Comparison of ENCODE assay signal across 27 cellular contexts in genomic region chr4:141656031-141656430, GRCh38.
"Had no signal": no experiment of that assay in that cellular context is flagged by ENCODE, and none has a peak within 500 bp of the region (broad histone marks: within the 10 kb centered on the region; RNA-seq: fewer than 3 reads in every experiment).

No MANE protein-coding gene starts in this region.

- DNase-seq: stimulated activated CD4-positive, alpha-beta T cell treated with anti-CD3 and anti-CD28 coated beads, Interleukin-2, amount 100 ng/mL, for 48 hours; stimulated activated CD4-positive, alpha-beta T cell treated with anti-CD3 and anti-CD28 coated beads, Interleukin-4, amount 100 ng/mL, for 1 hour; stimulated activated CD4-positive, alpha-beta T cell treated with anti-CD3 and anti-CD28 coated beads, Interleukin-4, amount 100 ng/mL, for 24 hours; stimulated activated CD4-positive, alpha-beta T cell treated with anti-CD3 and anti-CD28 coated beads, Interleukin-4, amount 100 ng/mL, for 4 hours; stimulated activated CD8-positive, alpha-beta memory T cell treated with anti-CD3 and anti-CD28 coated beads, Interleukin-4, amount 100 ng/mL, for 48 hours; stimulated activated naive B cell treated with anti-CD40 and anti-IgM and Interleukin-4, amounts not matched to agents 10 μg/mL and 1 μg/mL and 100 μg/mL, for 72 hours; stimulated activated naive CD4-positive, alpha-beta T cell; stimulated activated naive CD4-positive, alpha-beta T cell treated with Interleukin-2 at 50 U/mL for 16 hours; stimulated activated naive CD8-positive, alpha-beta T cell treated with anti-CD3 and anti-CD28 coated beads, Interleukin-15, amount 100 ng/mL, for 72 hours; stimulated activated naive CD8-positive, alpha-beta T cell treated with anti-CD3 and anti-CD28 coated beads, Interleukin-15, Interleukin-2, amounts not matched to agents 100 U/mL and 50 U/mL, for 24 hours; stomach; substantia nigra; testis; thyroid gland; tibial artery; transverse colon; trophoblast cell; upper lobe of left lung; upper lobe of right lung; uterus had no signal

- FAIRE-seq: urothelium cell line had no signal

- H3K36me3 ChIP-seq: stomach, suprapubic skin, thoracic aorta, thyroid gland, tibial artery, transverse colon, upper lobe of left lung, upper lobe of right lung, uterus, vagina had no signal

- H3K27me3 ChIP-seq: stomach, suprapubic skin, testis, thyroid gland, tibial artery, tibial nerve, transverse colon, upper lobe of left lung, upper lobe of right lung, uterus, vagina had no signal

- ATAC-seq: stimulated activated effector memory CD8-positive, alpha-beta T cell treated with anti-CD3 and anti-CD28 coated beads, Interleukin-12 subunit alpha, Interleukin-12 subunit beta, amount 100 ng/mL, for 72 hours; stimulated activated memory B cell treated with anti-CD40 and anti-IgM and Interleukin-4, amounts not matched to agents 10 μg/mL and 1 μg/mL and 100 μg/mL, for 72 hours; stimulated activated naive B cell treated with anti-CD40 and anti-IgM and Interleukin-4, amounts not matched to agents 10 μg/mL and 1 μg/mL and 100 μg/mL, for 72 hours; stimulated activated naive CD8-positive, alpha-beta T cell treated with anti-CD3 and anti-CD28 coated beads, Interleukin-15, amount 100 ng/mL, for 72 hours; stimulated activated naive CD8-positive, alpha-beta T cell treated with anti-CD3 and anti-CD28 coated beads, Interleukin-15, Interleukin-2, amounts not matched to agents 100 U/mL and 50 U/mL, for 24 hours; upper lobe of right lung had no signal

- H3K27ac ChIP-seq: stomach, suprapubic skin, testis, thoracic aorta, thyroid gland, tibial artery, tibial nerve, transverse colon, upper lobe of left lung, upper lobe of right lung, uterus, vagina had no signal

- H3K4me1 ChIP-seq: uterus had no signal

- H3K9me3 ChIP-seq: stomach, suprapubic skin, testis, thoracic aorta, thyroid gland, tibial artery, tibial nerve, transverse colon, upper lobe of left lung, upper lobe of right lung, uterus, vagina had no signal

- H3K4me3 ChIP-seq: stomach, suprapubic skin, testis, thoracic aorta, thyroid gland, tibial artery, tibial nerve, transverse colon, upper lobe of left lung, upper lobe of right lung, uterus, vagina had no signal
